In genomic region chr7:142320883-142321282, GRCh38 we compare ENCODE assay signal across 25 cellular contexts.
DNase-seq lines count a peak whose midpoint lies in the region; ATAC-seq and TF ChIP-seq lines count a peak whose summit lies in the region.
"Had no signal": no experiment of that assay in that cellular context is flagged by ENCODE, and none has a peak within 500 bp of the region (broad histone marks: within the 10 kb centered on the region; RNA-seq: fewer than 3 reads in every experiment).

No MANE protein-coding gene starts in this region.

- H3K18ac ChIP-seq in H9 (ENCODE audit: insufficient read length, low read depth, low read length) (no peak overlapping the region), trophoblast cell (ENCODE audit: low read length) (no peak overlapping the region)

- no peak for DNase-seq in activated T-cell treated with anti-CD3 and anti-CD28 coated beads, Interleukin-2, amount 50 U/mL, for 72 hours
- no peak for DNase-seq in activated T-cell treated with anti-CD3 and anti-CD28 coated beads, Interleukin-2, amount 50 U/mL, for 48 hours
- DNase-seq in DND-41 (no peak), H9 (no peak), NCI-H510A treated with DMSO at 0.1 percent for 48 hours (lab: John Stamatoyannopoulos, UW) (no peak), trophoblast cell (no peak)
- no peak for DNase-seq in activated T-helper 1 cell treated with anti-CD3 and anti-CD28 coated beads, Interleukin-12 subunit alpha, Interleukin-12 subunit beta, Interleukin-2, Interleukin-4 antibody, amounts not matched to agents 30 ng/mL and 10 ng/mL and 1 ng/mL, durations not matched to agents 14 hours and 24 hours and 36 hours (ENCODE audit: low spot score)
- DNase-seq: activated CD8-positive, alpha-beta memory T cell treated with anti-CD3 and anti-CD28 coated beads, Interleukin-2, amount 50 U/mL, for 48 hours; aorta; DMS79; GDM1; Karpas-422; kidney; NCI-H1417 treated with DMSO at 0.1 percent for 48 hours; NCI-H2029 treated with DMSO at 0.1 percent for 48 hours; NCI-H526 treated with DMSO at 0.1 percent for 48 hours; right cardiac atrium; Right ventricle myocardium superior; stomach; T1000; tibial artery had no signal

- no peak overlapping the region for H2BK12ac ChIP-seq in H9 (ENCODE audit: insufficient read length, low read depth, low read length)
- no peak overlapping the region for H2BK12ac ChIP-seq in trophoblast cell (ENCODE audit: low read length)

- H4K5ac ChIP-seq in H9 (ENCODE audit: insufficient read length, low read depth, low read length), result no peak overlapping the region

- H3K36me3 Mint-ChIP-seq in activated T-cell treated with anti-CD3 and anti-CD28 coated beads, Interleukin-2, amount 50 U/mL, for 72 hours (ENCODE audit: insufficient read depth in 2 of 2), result no peaks in the 10 kb centered on the region
- no peaks in the 10 kb centered on the region for H3K36me3 Mint-ChIP-seq in activated T-helper 1 cell treated with anti-CD3 and anti-CD28 coated beads, Interleukin-12 subunit alpha, Interleukin-12 subunit beta, Interleukin-2, Interleukin-4 antibody, amounts not matched to agents 30 ng/mL and 10 ng/mL and 1 ng/mL, durations not matched to agents 14 hours and 24 hours and 36 hours (ENCODE audit: low read depth)
- no peaks in the 10 kb centered on the region for H3K36me3 Mint-ChIP-seq in H9 (ENCODE audit: insufficient read depth in 1 of 3, low read depth in 3 of 3)

- H3K9me3 ChIP-seq in DND-41 (ENCODE audit: insufficient read depth, low read length, severe bottlenecking) (no peaks in the 10 kb centered on the region), parathyroid adenoma (ENCODE audit: control insufficient read depth, low read length) (no peaks in the 10 kb centered on the region), H9 (ENCODE audit: control insufficient read depth, low read depth, low read length) (no peaks in the 10 kb centered on the region), trophoblast cell (ENCODE audit: insufficient read depth, low read depth, low read length) (no peaks in the 10 kb centered on the region)
- H3K9me3 ChIP-seq: neutrophil, stomach, tibial artery had no signal

- H2BK120ac ChIP-seq in H9 (ENCODE audit: low read depth, low read length, poor library complexity, severe bottlenecking) (no peak overlapping the region), trophoblast cell (ENCODE audit: insufficient read depth, low read length, poor library complexity) (no peak overlapping the region)

- intact Hi-C loops in activated T-helper 1 cell treated with anti-CD3 and anti-CD28 coated beads, Interleukin-12 subunit alpha, Interleukin-12 subunit beta, Interleukin-2, Interleukin-4 antibody, amounts not matched to agents 30 ng/mL and 10 ng/mL and 1 ng/mL, durations not matched to agents 14 hours and 24 hours and 36 hours (cut with micrococcal nuclease), result loop anchor here (1.0 to 10.0 kb wide), 4 partner anchors 490 to 894 kb away; partner anchors contain the start of gene EPHB6

- peaks cover 24% of the 10 kb centered on the region for H3K27me3 Mint-ChIP-seq in activated T-cell treated with anti-CD3 and anti-CD28 coated beads, Interleukin-2, amount 50 U/mL, for 72 hours (ENCODE audit: low read depth)
- H3K27me3 Mint-ChIP-seq in activated T-helper 1 cell treated with anti-CD3 and anti-CD28 coated beads, Interleukin-12 subunit alpha, Interleukin-12 subunit beta, Interleukin-2, Interleukin-4 antibody, amounts not matched to agents 30 ng/mL and 10 ng/mL and 1 ng/mL, durations not matched to agents 14 hours and 24 hours and 36 hours (ENCODE audit: insufficient read depth), result peaks cover 14% of the 10 kb centered on the region
- peaks cover 11% of the 10 kb centered on the region for H3K27me3 Mint-ChIP-seq in H9 (ENCODE audit: low read depth)

- H3K23me2 ChIP-seq in H9 (ENCODE audit: insufficient read length, low read depth, low read length, poor library complexity, severe bottlenecking), result no peaks in the 10 kb centered on the region

- H4K8ac ChIP-seq in H9 (replicated peaks; ENCODE audit: insufficient read length, low read depth, low read length) (no peak overlapping the region), trophoblast cell (ENCODE audit: low read depth, low read length) (no peak overlapping the region)

- no peak overlapping the region for H3K23ac ChIP-seq in H9 (ENCODE audit: insufficient read length, low read depth, low read length)
- no peak overlapping the region for H3K23ac ChIP-seq in trophoblast cell (ENCODE audit: low read length)

- H3K4ac ChIP-seq in H9 (ENCODE audit: low read depth, low read length), result no peak overlapping the region
- no peak overlapping the region for H3K4ac ChIP-seq in trophoblast cell (ENCODE audit: low read depth, low read length)

- H4K91ac ChIP-seq in H9 (ENCODE audit: insufficient read length, low read depth, low read length), result no peak overlapping the region
- H4K91ac ChIP-seq in trophoblast cell (ENCODE audit: low read depth, low read length), result no peak overlapping the region

- H2BK5ac ChIP-seq in H9 (ENCODE audit: insufficient read length, low read length) (no peak overlapping the region), trophoblast cell (ENCODE audit: low read depth, low read length, poor library complexity) (no peak overlapping the region)

- H3K9ac ChIP-seq in DND-41 (ENCODE audit: low read depth, low read length) (no peak overlapping the region), parathyroid adenoma (no peak overlapping the region), H9 (ENCODE audit: extremely low read depth, insufficient read length, low read length) (no peak overlapping the region), trophoblast cell (ENCODE audit: low read length) (no peak overlapping the region)

- no peaks in the 10 kb centered on the region for H3K79me1 ChIP-seq in H9 (ENCODE audit: insufficient read depth, low read depth, low read length, poor library complexity, severe bottlenecking)
- no peaks in the 10 kb centered on the region for H3K79me1 ChIP-seq in trophoblast cell (ENCODE audit: low read length)

- no peak overlapping the region for H2BK20ac ChIP-seq in H9 (ENCODE audit: low read depth, low read length, poor library complexity, severe bottlenecking)

- H3T11ph ChIP-seq in H9 (ENCODE audit: low read length), result no peak overlapping the region

- H3K56ac ChIP-seq in H9 (ENCODE audit: insufficient read length, low read depth, low read length), result no peak overlapping the region

- H4K20me1 ChIP-seq in DND-41 (ENCODE audit: insufficient read depth, low read length) (no peaks in the 10 kb centered on the region), H9 (ENCODE audit: control insufficient read depth, insufficient read depth, insufficient read length) (no peaks in the 10 kb centered on the region)

- H3K9me3 Mint-ChIP-seq in activated T-cell treated with anti-CD3 and anti-CD28 coated beads, Interleukin-2, amount 50 U/mL, for 72 hours, result no peaks in the 10 kb centered on the region
- H3K9me3 Mint-ChIP-seq in activated T-helper 1 cell treated with anti-CD3 and anti-CD28 coated beads, Interleukin-12 subunit alpha, Interleukin-12 subunit beta, Interleukin-2, Interleukin-4 antibody, amounts not matched to agents 30 ng/mL and 10 ng/mL and 1 ng/mL, durations not matched to agents 14 hours and 24 hours and 36 hours, result no peaks in the 10 kb centered on the region
- H3K9me3 Mint-ChIP-seq in H9, result no peaks in the 10 kb centered on the region

- H2BK15ac ChIP-seq in H9 (ENCODE audit: low read depth, low read length), result no peak overlapping the region

- no peak for TF ChIP-seq CTCF in DND-41 (IDR thresholded peaks at IDR 0.05; ENCODE audit: borderline replicate concordance, extremely low read depth, low read length, poor library complexity, severe bottlenecking)
- TF ChIP-seq CTCF in parathyroid adenoma (IDR thresholded peaks at IDR 0.05), result no peak
- no peak for TF ChIP-seq CTCF in H9 (conservative IDR thresholded peaks at IDR 0.05)

- H3K79me2 ChIP-seq in DND-41 (ENCODE audit: insufficient read depth, low read length) (no peaks in the 10 kb centered on the region), parathyroid adenoma (no peaks in the 10 kb centered on the region), H9 (ENCODE audit: insufficient read depth, low read length) (no peaks in the 10 kb centered on the region), trophoblast cell (ENCODE audit: control insufficient read depth, insufficient read depth, low read length, poor library complexity) (no peaks in the 10 kb centered on the region)

- no CpG with 5 or more reads among the region's 2 CpGs for WGBS in H9 (ENCODE audit: extremely low coverage, insufficient read length, low lambda C conversion rate)
- no CpG with 5 or more reads among the region's 2 CpGs for WGBS in trophoblast cell (ENCODE audit: extremely low coverage, insufficient coverage, insufficient read length)

- H3K27me3 ChIP-seq in DND-41 (ENCODE audit: insufficient read depth, low read length, poor library complexity) (no peaks in the 10 kb centered on the region), parathyroid adenoma (ENCODE audit: control insufficient read depth, insufficient read depth, low read length) (no peaks in the 10 kb centered on the region), H9 (ENCODE audit: insufficient read depth, low read length) (no peaks in the 10 kb centered on the region), trophoblast cell (ENCODE audit: insufficient read depth, low read length) (no peaks in the 10 kb centered on the region)
- H3K27me3 ChIP-seq: neutrophil, stomach, tibial artery had no signal

- no peak overlapping the region for H3K4me3 ChIP-seq in DND-41 (ENCODE audit: low read depth in 1 of 2, low read length in 2 of 2)
- H3K4me3 ChIP-seq in parathyroid adenoma (ENCODE audit: low read depth, low read length), result no peak overlapping the region
- H3K4me3 ChIP-seq in trophoblast cell (ENCODE audit: low read depth, low read length), result no peak overlapping the region
- H3K4me3 ChIP-seq: smooth muscle cell, stomach, tibial artery had no signal

- H3K4me1 ChIP-seq in DND-41 (ENCODE audit: insufficient read depth, low read length), result peaks cover 36% of the 10 kb centered on the region
- peaks cover 68% of the 10 kb centered on the region for H3K4me1 ChIP-seq in parathyroid adenoma
- no peaks in the 10 kb centered on the region; the same call in 1 of the 2 replicates for H3K4me1 ChIP-seq in H9 (ENCODE audit: insufficient read depth, low read length)
- H3K4me1 ChIP-seq in trophoblast cell (ENCODE audit: control insufficient read depth in 1 of 2, insufficient read depth in 2 of 2, low read length in 2 of 2), result peaks cover 0 to 5% of the 10 kb centered on the region in 2 experiments
- H3K4me1 ChIP-seq: stomach had no signal

- no peak overlapping the region for H3K4me2 ChIP-seq in DND-41 (ENCODE audit: insufficient read depth, low read length)
- no peak overlapping the region for H3K4me2 ChIP-seq in parathyroid adenoma (ENCODE audit: low read length)
- H3K4me2 ChIP-seq in H9 (ENCODE audit: insufficient read depth, insufficient read length, low read length), result no peak overlapping the region
- H3K4me2 ChIP-seq in trophoblast cell (ENCODE audit: low read length), result no peak overlapping the region
- H3K4me2 ChIP-seq: smooth muscle cell had no signal

- H4K12ac ChIP-seq in trophoblast cell (ENCODE audit: low read depth, low read length), result no peak overlapping the region

- peaks cover 13% of the 10 kb centered on the region for H3K4me1 Mint-ChIP-seq in activated T-cell treated with anti-CD3 and anti-CD28 coated beads, Interleukin-2, amount 50 U/mL, for 72 hours (ENCODE audit: low read depth)
- no peaks in the 10 kb centered on the region for H3K4me1 Mint-ChIP-seq in activated T-helper 1 cell treated with anti-CD3 and anti-CD28 coated beads, Interleukin-12 subunit alpha, Interleukin-12 subunit beta, Interleukin-2, Interleukin-4 antibody, amounts not matched to agents 30 ng/mL and 10 ng/mL and 1 ng/mL, durations not matched to agents 14 hours and 24 hours and 36 hours (ENCODE audit: low read depth)
- H3K4me1 Mint-ChIP-seq in H9, result peaks cover 12 to 15% of the 10 kb centered on the region in 2 experiments

- ATAC-seq in activated T-cell treated with anti-CD3 and anti-CD28 coated beads, Interleukin-2, amount 50 U/mL, for 72 hours (replicated peaks in 1 of 2), result peak in 1 of 2 donors; percentile 16
- no peak for ATAC-seq in DND-41 (ENCODE audit: insufficient read depth, low read depth)

- H3K36me3 ChIP-seq in DND-41 (ENCODE audit: insufficient read depth, low read length) (no peaks in the 10 kb centered on the region), parathyroid adenoma (ENCODE audit: control insufficient read depth, insufficient read depth, low read length) (no peaks in the 10 kb centered on the region), trophoblast cell (ENCODE audit: control insufficient read depth in 1 of 2, insufficient read depth in 2 of 2, low read length in 2 of 2) (no peaks in the 10 kb centered on the region)
- H3K36me3 ChIP-seq: neutrophil, stomach, tibial artery had no signal

- peak overlapping the region; percentile 18; the same call in 1 of the 2 replicates for H2AFZ ChIP-seq in DND-41 (ENCODE audit: low read depth, low read length)
- peak overlapping the region; percentile 50 for H2AFZ ChIP-seq in parathyroid adenoma
- H2AFZ ChIP-seq in H9 (ENCODE audit: low read length), result no peak overlapping the region
- H2AFZ ChIP-seq in trophoblast cell (ENCODE audit: insufficient read depth, low read length, poor library complexity), result no peak overlapping the region

- peak overlapping the region; percentile 1 for H3K27ac Mint-ChIP-seq in activated T-cell treated with anti-CD3 and anti-CD28 coated beads, Interleukin-2, amount 50 U/mL, for 72 hours
- H3K27ac Mint-ChIP-seq in activated T-helper 1 cell treated with anti-CD3 and anti-CD28 coated beads, Interleukin-12 subunit alpha, Interleukin-12 subunit beta, Interleukin-2, Interleukin-4 antibody, amounts not matched to agents 30 ng/mL and 10 ng/mL and 1 ng/mL, durations not matched to agents 14 hours and 24 hours and 36 hours, result peak overlapping the region; percentile 21
- no peak overlapping the region; a peak in 1 of 7 replicates for H3K27ac Mint-ChIP-seq in H9

- H3K14ac ChIP-seq in H9 (ENCODE audit: insufficient read depth, low read length), result no peak overlapping the region; the same call in 1 of the 2 replicates
- no peak overlapping the region for H3K14ac ChIP-seq in trophoblast cell (ENCODE audit: low read length)

- H3K4me3 Mint-ChIP-seq in activated T-cell treated with anti-CD3 and anti-CD28 coated beads, Interleukin-2, amount 50 U/mL, for 72 hours, result peak overlapping the region in 1 of 2 donors; percentile 46
- peak overlapping the region; percentile 63 for H3K4me3 Mint-ChIP-seq in activated T-helper 1 cell treated with anti-CD3 and anti-CD28 coated beads, Interleukin-12 subunit alpha, Interleukin-12 subunit beta, Interleukin-2, Interleukin-4 antibody, amounts not matched to agents 30 ng/mL and 10 ng/mL and 1 ng/mL, durations not matched to agents 14 hours and 24 hours and 36 hours
- H3K4me3 Mint-ChIP-seq in H9, result no peak overlapping the region

- no peak overlapping the region for H2AK5ac ChIP-seq in H9 (ENCODE audit: insufficient read length, low read length)
- no peak overlapping the region for H2AK5ac ChIP-seq in trophoblast cell (ENCODE audit: low read length)

- peak overlapping the region; percentile 33; the same call in 1 of the 2 replicates for H3K27ac ChIP-seq in DND-41 (ENCODE audit: low read length)
- peak overlapping the region; percentile 62 for H3K27ac ChIP-seq in parathyroid adenoma
- H3K27ac ChIP-seq in H9 (ENCODE audit: insufficient read length, low read depth, low read length), result no peak overlapping the region
- H3K27ac ChIP-seq in trophoblast cell (ENCODE audit: low read depth, low read length), result no peak overlapping the region
- H3K27ac ChIP-seq: neutrophil, stomach, tibial artery, VCaP had no signal

Comparison
In these comparisons a context has a peak if more than half of its experiments do, and no peak if none do; other contexts are left out.
1. H3K27ac Mint-ChIP-seq: peak in activated T-cell treated with anti-CD3 and anti-CD28 coated beads, Interleukin-2, amount 50 U/mL, for 72 hours (single experiment) and activated T-helper 1 cell treated with anti-CD3 and anti-CD28 coated beads, Interleukin-12 subunit alpha, Interleukin-12 subunit beta, Interleukin-2, Interleukin-4 antibody, amounts not matched to agents 30 ng/mL and 10 ng/mL and 1 ng/mL, durations not matched to agents 14 hours and 24 hours and 36 hours (single experiment); none in H9 (0 of 3).
2. H2AFZ ChIP-seq: peak in DND-41 (single experiment) and parathyroid adenoma (single experiment); none in H9 (single experiment) and trophoblast cell (single experiment).
3. H3K27ac ChIP-seq: peak in DND-41 (single experiment) and parathyroid adenoma (single experiment); none in H9 (single experiment) and trophoblast cell (single experiment).